ENCODE assay signal across 19 cellular contexts in the genomic region with DNA sequence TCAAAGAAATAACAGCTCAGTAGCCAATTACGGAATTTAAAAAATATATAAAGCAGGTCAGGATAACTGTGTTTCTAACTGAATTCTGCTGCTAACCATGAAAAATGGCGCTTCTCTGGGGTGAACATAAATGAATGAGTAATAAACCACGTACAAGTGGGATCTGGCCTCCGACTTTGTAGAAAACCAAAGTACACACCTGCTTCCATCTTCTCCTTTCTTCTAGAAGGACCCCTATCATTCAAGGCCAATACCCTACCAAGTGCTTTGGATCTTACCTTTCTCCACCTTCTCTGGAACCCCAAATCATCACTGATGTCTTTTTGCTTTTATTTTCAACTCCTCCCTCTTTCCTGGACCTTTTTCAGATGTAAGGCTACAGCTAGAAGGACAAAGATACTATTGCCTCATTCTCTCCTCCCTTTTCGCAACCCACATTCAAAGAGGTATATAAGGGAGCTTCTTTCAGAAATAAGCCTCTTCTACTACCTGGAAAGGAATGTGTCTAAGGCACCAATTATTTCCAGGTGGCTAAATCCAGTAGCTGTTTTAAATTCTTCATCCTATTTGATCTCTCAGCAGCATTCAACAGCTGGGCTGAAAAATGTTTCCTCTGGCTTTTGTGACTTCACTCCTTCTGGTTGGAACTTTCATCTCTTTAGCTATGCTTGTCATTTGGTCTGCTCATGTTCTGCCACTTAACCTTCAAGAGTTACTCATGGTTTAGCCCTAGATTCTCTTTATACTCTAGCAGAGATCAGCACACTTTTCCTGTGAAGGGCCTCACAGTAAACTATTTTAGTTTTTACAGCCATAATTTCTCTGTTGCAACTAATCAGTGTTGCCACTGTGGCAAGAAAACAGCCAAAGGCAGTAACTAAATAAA. TPM values are rescaled to one million over a fixed set of nuclear protein-coding genes. Genes with fewer than 3 reads are reported as not detected.
A peak's percentile ranks its signal among the peaks of the same experiment; 100 is the strongest.
DNase-seq lines count a peak whose midpoint lies in the region; ATAC-seq and TF ChIP-seq lines count a peak whose summit lies in the region.
"Had no signal": no experiment of that assay in that cellular context is flagged by ENCODE, and none has a peak within 500 bp of the region (broad histone marks: within the 10 kb centered on the region; RNA-seq: fewer than 3 reads in every experiment).

No MANE protein-coding gene starts in this region.

- no peaks in the 10 kb centered on the region for H3K4me1 Mint-ChIP-seq in activated naive CD4-positive, alpha-beta T cell treated with anti-CD3 and anti-CD28 coated beads for 36 hours (ENCODE audit: low read depth)
- H3K4me1 Mint-ChIP-seq in activated CD8-positive, alpha-beta T cell treated with anti-CD3 and anti-CD28 coated beads for 36 hours (ENCODE audit: low read depth): no peaks in the 10 kb centered on the region
- H3K4me1 Mint-ChIP-seq in stimulated activated effector memory CD8-positive, alpha-beta T cell treated with anti-CD3 and anti-CD28 coated beads, Interleukin-12 subunit alpha, Interleukin-12 subunit beta, amount 100 ng/mL, for 72 hours: no peaks in the 10 kb centered on the region
- H3K4me1 Mint-ChIP-seq: stimulated activated naive B cell treated with anti-CD40 and anti-IgM and Interleukin-4, amounts not matched to agents 10 μg/mL and 1 μg/mL and 100 μg/mL, for 72 hours had no signal

- H3K36me3 Mint-ChIP-seq in activated naive CD4-positive, alpha-beta T cell treated with anti-CD3 and anti-CD28 coated beads for 36 hours (ENCODE audit: low read depth): peaks cover 32% of the 10 kb centered on the region
- peaks cover 44% of the 10 kb centered on the region for H3K36me3 Mint-ChIP-seq in activated CD8-positive, alpha-beta T cell treated with anti-CD3 and anti-CD28 coated beads for 36 hours (ENCODE audit: low read depth)
- H3K36me3 Mint-ChIP-seq in stimulated activated effector memory CD8-positive, alpha-beta T cell treated with anti-CD3 and anti-CD28 coated beads, Interleukin-12 subunit alpha, Interleukin-12 subunit beta, amount 100 ng/mL, for 72 hours: peaks cover 51% of the 10 kb centered on the region

- no peak for DNase-seq in activated naive CD4-positive, alpha-beta T cell treated with anti-CD3 and anti-CD28 coated beads for 36 hours
- no peak for DNase-seq in activated naive CD4-positive, alpha-beta T cell (lab: John Stamatoyannopoulos, UW)
- DNase-seq in activated CD8-positive, alpha-beta T cell treated with anti-CD3 and anti-CD28 coated beads for 36 hours: no peak
- DNase-seq in left lobe of liver (ENCODE audit: low spot score) (no peak), KBM-7 (no peak), cerebellar nuclear complex (lab: John Stamatoyannopoulos, UW) (no peak), SIG-M5 treated with dmso at 0.1 percent for 504 hours (lab: John Stamatoyannopoulos, UW; ENCODE audit: unreplicated experiment) (no peak)
- DNase-seq in stimulated activated effector memory CD8-positive, alpha-beta T cell treated with anti-CD3 and anti-CD28 coated beads, Interleukin-12 subunit alpha, Interleukin-12 subunit beta, amount 100 ng/mL, for 72 hours (ENCODE audit: low spot score in 2 of 2): no peak
- DNase-seq: activated CD4-positive, alpha-beta T cell treated with anti-CD3 and anti-CD28 coated beads for 4 hours; activated CD8-positive, alpha-beta memory T cell treated with anti-CD3 and anti-CD28 coated beads, Interleukin-2, amount 50 U/mL, for 4 hours; C1 segment of cervical spinal cord; head of caudate nucleus; MM.1S; NCI-H1436 treated with DMSO at 0.1 percent for 48 hours; NCI-H524; occipital lobe; stimulated activated naive B cell treated with anti-CD40 and anti-IgM and Interleukin-4, amounts not matched to agents 10 μg/mL and 1 μg/mL and 100 μg/mL, for 72 hours; T-helper 2 cell had no signal

- POLR2A ChIA-PET in activated CD8-positive, alpha-beta T cell treated with anti-CD3 and anti-CD28 coated beads for 36 hours (lab: Charles Lee): interaction anchor here (0.6 to 1.2 kb wide), 2 partner anchors 12 to 471 kb away, joined by 3 read pairs; no protein-coding TSS in a partner anchor

- H3K27me3 Mint-ChIP-seq in activated naive CD4-positive, alpha-beta T cell treated with anti-CD3 and anti-CD28 coated beads for 36 hours (ENCODE audit: low read depth): no peaks in the 10 kb centered on the region
- H3K27me3 Mint-ChIP-seq in activated CD8-positive, alpha-beta T cell treated with anti-CD3 and anti-CD28 coated beads for 36 hours: no peaks in the 10 kb centered on the region
- H3K27me3 Mint-ChIP-seq: stimulated activated naive B cell treated with anti-CD40 and anti-IgM and Interleukin-4, amounts not matched to agents 10 μg/mL and 1 μg/mL and 100 μg/mL, for 72 hours had no signal

- intact Hi-C loops in activated naive CD4-positive, alpha-beta T cell treated with anti-CD3 and anti-CD28 coated beads for 36 hours (cut with micrococcal nuclease): no loop called here
- intact Hi-C loops in activated CD8-positive, alpha-beta T cell treated with anti-CD3 and anti-CD28 coated beads for 36 hours (cut with micrococcal nuclease): no loop called here

- peaks cover 10% of the 10 kb centered on the region for H3K9me3 Mint-ChIP-seq in activated naive CD4-positive, alpha-beta T cell treated with anti-CD3 and anti-CD28 coated beads for 36 hours
- H3K9me3 Mint-ChIP-seq in activated CD8-positive, alpha-beta T cell treated with anti-CD3 and anti-CD28 coated beads for 36 hours: peaks cover 17% of the 10 kb centered on the region
- H3K9me3 Mint-ChIP-seq in stimulated activated effector memory CD8-positive, alpha-beta T cell treated with anti-CD3 and anti-CD28 coated beads, Interleukin-12 subunit alpha, Interleukin-12 subunit beta, amount 100 ng/mL, for 72 hours: peaks cover 16% of the 10 kb centered on the region

- no peak for TF ChIP-seq CTCF in activated CD8-positive, alpha-beta T cell treated with anti-CD3 and anti-CD28 coated beads for 36 hours (IDR thresholded peaks at IDR 0.05)

- in situ Hi-C loops in KBM-7 (cut with MboI; ENCODE audit: low pct_unique_long_range_greater_than_20kb, low sequenced_read_pairs): no loop called here

- CTCF ChIA-PET in activated naive CD4-positive, alpha-beta T cell treated with anti-CD3 and anti-CD28 coated beads for 36 hours (lab: Charles Lee): no interaction called here
- CTCF ChIA-PET in activated CD8-positive, alpha-beta T cell treated with anti-CD3 and anti-CD28 coated beads for 36 hours (lab: Charles Lee): no interaction called here

- H3K4me3 Mint-ChIP-seq in activated naive CD4-positive, alpha-beta T cell treated with anti-CD3 and anti-CD28 coated beads for 36 hours: no peak overlapping the region
- H3K4me3 Mint-ChIP-seq in activated CD8-positive, alpha-beta T cell treated with anti-CD3 and anti-CD28 coated beads for 36 hours: no peak overlapping the region
- H3K4me3 Mint-ChIP-seq in stimulated activated effector memory CD8-positive, alpha-beta T cell treated with anti-CD3 and anti-CD28 coated beads, Interleukin-12 subunit alpha, Interleukin-12 subunit beta, amount 100 ng/mL, for 72 hours: no peak overlapping the region
- H3K4me3 Mint-ChIP-seq: dendritic cell treated with granulocyte-macrophage colony-stimulating factor and Interleukin-4, amounts not matched to agents 40 ng/mL and 50 ng/mL, for 4 days; stimulated activated naive B cell treated with anti-CD40 and anti-IgM and Interleukin-4, amounts not matched to agents 10 μg/mL and 1 μg/mL and 100 μg/mL, for 72 hours had no signal

- peak overlapping the region; percentile 47 for H3K27ac Mint-ChIP-seq in activated naive CD4-positive, alpha-beta T cell treated with anti-CD3 and anti-CD28 coated beads for 36 hours
- H3K27ac Mint-ChIP-seq in activated CD8-positive, alpha-beta T cell treated with anti-CD3 and anti-CD28 coated beads for 36 hours: peak overlapping the region; percentile 55
- peak overlapping the region; percentile 20 for H3K27ac Mint-ChIP-seq in stimulated activated effector memory CD8-positive, alpha-beta T cell treated with anti-CD3 and anti-CD28 coated beads, Interleukin-12 subunit alpha, Interleukin-12 subunit beta, amount 100 ng/mL, for 72 hours
- H3K27ac Mint-ChIP-seq: dendritic cell treated with granulocyte-macrophage colony-stimulating factor and Interleukin-4, amounts not matched to agents 40 ng/mL and 50 ng/mL, for 4 days; stimulated activated naive B cell treated with anti-CD40 and anti-IgM and Interleukin-4, amounts not matched to agents 10 μg/mL and 1 μg/mL and 100 μg/mL, for 72 hours had no signal

- ATAC-seq in activated CD8-positive, alpha-beta T cell treated with anti-CD3 and anti-CD28 coated beads for 36 hours: peak; percentile 60
- peak; percentile 13 for ATAC-seq in left lobe of liver
- peak; percentile 55 for ATAC-seq in stimulated activated effector memory CD8-positive, alpha-beta T cell treated with anti-CD3 and anti-CD28 coated beads, Interleukin-12 subunit alpha, Interleukin-12 subunit beta, amount 100 ng/mL, for 72 hours
- ATAC-seq: stimulated activated naive B cell treated with anti-CD40 and anti-IgM and Interleukin-4, amounts not matched to agents 10 μg/mL and 1 μg/mL and 100 μg/mL, for 72 hours had no signal

RNA-seq across cellular contexts. Expression of a gene that starts 37.6 kb away (rescaled TPM):
- total RNA-seq in activated naive CD4-positive, alpha-beta T cell treated with anti-CD3 and anti-CD28 coated beads for 36 hours: 1,000 to 10,000 TPM in 1 of 2 experiments, 100 to 1,000 TPM in 1; 932 to 1,015 TPM
- total RNA-seq in activated CD8-positive, alpha-beta T cell treated with anti-CD3 and anti-CD28 coated beads for 36 hours: 100 to 1,000 TPM; 790 to 812 TPM
- 136 TPM for total RNA-seq in left lobe of liver
